11 cellular contexts compared by ENCODE assay signal in genomic region chr5:172076783-172077244, GRCh38.
DNase-seq lines count a peak whose midpoint lies in the region; ATAC-seq and TF ChIP-seq lines count a peak whose summit lies in the region.
"Had no signal": no experiment of that assay in that cellular context is flagged by ENCODE, and none has a peak within 500 bp of the region (broad histone marks: within the 10 kb centered on the region; RNA-seq: fewer than 3 reads in every experiment).

No MANE protein-coding gene starts in this region.

- peaks cover 8% of the 10 kb centered on the region for H3K4me1 Mint-ChIP-seq in endothelial cell (ENCODE audit: unreplicated experiment)
- peaks cover 12% of the 10 kb centered on the region for H3K4me1 Mint-ChIP-seq in neural crest cell
- peaks cover 8% of the 10 kb centered on the region for H3K4me1 Mint-ChIP-seq in CD14-positive monocyte

- intact Hi-C loops in CD14-positive monocyte (cut with micrococcal nuclease): no loop called here

- H3K36me3 Mint-ChIP-seq in endothelial cell (ENCODE audit: low read depth, unreplicated experiment) (peaks cover 25% of the 10 kb centered on the region), neural crest cell (ENCODE audit: low read depth) (peaks cover 13% of the 10 kb centered on the region), CD14-positive monocyte (peaks cover 77 to 93% of the 10 kb centered on the region in 2 donors)

- no peak for TF ChIP-seq CTCF in endothelial cell (IDR thresholded peaks at IDR 0.05; ENCODE audit: unreplicated experiment)
- TF ChIP-seq CTCF in neural crest cell (conservative IDR thresholded peaks at IDR 0.05): no peak
- no peak for TF ChIP-seq CTCF in CD14-positive monocyte (IDR thresholded peaks at IDR 0.05)

- no peak for ATAC-seq in GM21367 (IDR thresholded peaks at IDR 0.05; ENCODE audit: unreplicated experiment)
- ATAC-seq in esophagus mucosa: no peak

- H3K27me3 Mint-ChIP-seq in endothelial cell (ENCODE audit: unreplicated experiment): peaks cover 9% of the 10 kb centered on the region
- no peaks in the 10 kb centered on the region for H3K27me3 Mint-ChIP-seq in neural crest cell (ENCODE audit: low read depth)
- H3K27me3 Mint-ChIP-seq in CD14-positive monocyte (ENCODE audit: low read depth in 3 of 3): no peaks in the 10 kb centered on the region

- H3K9me3 Mint-ChIP-seq in endothelial cell (ENCODE audit: unreplicated experiment) (no peaks in the 10 kb centered on the region), neural crest cell (peaks cover 3% of the 10 kb centered on the region), CD14-positive monocyte (peaks cover 0 to 2% (median 0%) of the 10 kb centered on the region in 7 donors)

- H3K27ac Mint-ChIP-seq in endothelial cell (ENCODE audit: unreplicated experiment): no peak overlapping the region
- peak overlapping the region; percentile 81 for H3K27ac Mint-ChIP-seq in neural crest cell (ENCODE audit: unreplicated experiment)
- H3K27ac Mint-ChIP-seq in CD14-positive monocyte: peak overlapping the region in 3 of 7 donors; percentile 5 to 68 (median 26)

- DNase-seq in EH (ENCODE audit: low read depth) (peak; percentile 96), RPMI7951 (ENCODE audit: low read depth) (peak; percentile 32), endothelial cell (ENCODE audit: low spot score) (no peak), neural crest cell (ENCODE audit: low read depth, low spot score) (no peak), NCI-H1694 (lab: John Stamatoyannopoulos, UW) (no peak), CD14-positive monocyte (ENCODE audit: low spot score) (no peak)
- DNase-seq: activated CD4-positive, alpha-beta T cell treated with anti-CD3 and anti-CD28 coated beads for 4 hours; activated naive CD4-positive, alpha-beta T cell treated with anti-CD3 and anti-CD28 coated beads, Interleukin-2, amount 50 U/mL, for 16 hours; NCI-H446 had no signal

- H3K4me3 Mint-ChIP-seq in endothelial cell (ENCODE audit: unreplicated experiment) (peak overlapping the region; percentile 26), neural crest cell (no peak overlapping the region), CD14-positive monocyte (no peak overlapping the region)

Comparison
In these comparisons a context has a peak if more than half of its experiments do, and no peak if none do; other contexts are left out.
1. DNase-seq: peak in EH (single experiment) and RPMI7951 (single experiment); none in endothelial cell (single experiment), neural crest cell (single experiment), NCI-H1694 (single experiment) and CD14-positive monocyte (single experiment).